1 cellular context compared by ENCODE assay signal in genomic region chr9:137876269-137876668, GRCh38.
TF ChIP-seq lines count a peak whose summit lies in the region.

No MANE protein-coding gene starts in this region.

TF ChIP-seq in WTC11, 78 proteins besides CTCF, POLR2A, EP300 and RAD21 (continued from another document):
- TF ChIP-seq ZSCAN18 (CRISPR knock-in tag; IDR thresholded peaks at IDR 0.05) (no peak), AFF4 (CRISPR knock-in tag; IDR thresholded peaks at IDR 0.05; ENCODE audit: borderline replicate concordance) (no peak), GRHL2 (CRISPR knock-in tag; IDR thresholded peaks at IDR 0.05; ENCODE audit: insufficient replicate concordance, severe bottlenecking) (no peak), ZBTB21 (CRISPR knock-in tag; IDR thresholded peaks at IDR 0.05; ENCODE audit: borderline replicate concordance) (no peak), SMAD3 (CRISPR knock-in tag; IDR thresholded peaks at IDR 0.05; ENCODE audit: borderline replicate concordance) (no peak), EMX1 (CRISPR knock-in tag; IDR thresholded peaks at IDR 0.05) (no peak)
